ENCODE assay signal across 14 cellular contexts in genomic region chr2:61014805-61015204, GRCh38. TPM values are rescaled to one million over a fixed set of nuclear protein-coding genes. Genes with fewer than 3 reads are reported as not detected.
DNase-seq lines count a peak whose midpoint lies in the region; ATAC-seq and TF ChIP-seq lines count a peak whose summit lies in the region.
"Had no signal": no experiment of that assay in that cellular context is flagged by ENCODE, and none has a peak within 500 bp of the region (broad histone marks: within the 10 kb centered on the region; RNA-seq: fewer than 3 reads in every experiment).

No MANE protein-coding gene starts in this region.

- H3K4me1 Mint-ChIP-seq in CD14-positive monocyte (peaks cover 58% of the 10 kb centered on the region), MCF 10A (ENCODE audit: insufficient read depth, unreplicated experiment) (peaks cover 6% of the 10 kb centered on the region), nephron (peaks cover 18% of the 10 kb centered on the region)

- POLR2A ChIA-PET in HEK293 (lab: Yijun Ruan, JAX) (no interaction called here), MCF 10A (lab: Yijun Ruan, JAX) (interaction anchor here (0.8 to 4.6 kb wide), 11 partner anchors 9 to 265 kb away, joined by 3 to 135 read pairs (median 27); partner anchors contain the start of genes REL and SANBR)

- H3K9me3 ChIP-seq in HEK293 (ENCODE audit: control insufficient read depth, insufficient read depth, low read depth, low read length), result no peaks in the 10 kb centered on the region
- H3K9me3 ChIP-seq: upper lobe of left lung had no signal

- no peaks in the 10 kb centered on the region for H3K9me3 Mint-ChIP-seq in CD14-positive monocyte
- no peaks in the 10 kb centered on the region for H3K9me3 Mint-ChIP-seq in MCF 10A (ENCODE audit: unreplicated experiment)
- H3K9me3 Mint-ChIP-seq in nephron, result no peaks in the 10 kb centered on the region

- intact Hi-C loops in CD14-positive monocyte (cut with micrococcal nuclease) (loop anchor here in 1 of 2 donors (5.0 kb wide), 2 partner anchors 52 to 223 kb away; partner anchors contain the start of gene SANBR), MCF 10A (cut with micrococcal nuclease) (no loop called here)

- DNase-seq in CD14-positive monocyte (ENCODE audit: low spot score), result no peak
- DNase-seq in MCF 10A (ENCODE audit: unreplicated experiment), result peak; percentile 73
- no peak for DNase-seq in KG1 (lab: John Stamatoyannopoulos, UW)
- no peak for DNase-seq in GF-D8 (lab: John Stamatoyannopoulos, UW)
- no peak for DNase-seq in NCI-H2081 treated with DMSO at 0.1 percent for 48 hours (lab: John Stamatoyannopoulos, UW)
- DNase-seq: C1 segment of cervical spinal cord, islet precursor cell, Kasumi-1, NCI-H526 treated with DMSO at 0.1 percent for 48 hours, T-helper 9 cell, upper lobe of left lung had no signal

- H3K27ac Mint-ChIP-seq in CD14-positive monocyte (peak overlapping the region; percentile 63 to 82 (median 71)), MCF 10A (ENCODE audit: low read depth, unreplicated experiment) (peak overlapping the region; percentile 27), nephron (peak overlapping the region in 1 of 3 experiments; percentile 40)

- no peaks in the 10 kb centered on the region for H3K27me3 Mint-ChIP-seq in CD14-positive monocyte (ENCODE audit: low read depth in 3 of 3)
- H3K27me3 Mint-ChIP-seq in MCF 10A (ENCODE audit: insufficient read depth, unreplicated experiment), result no peaks in the 10 kb centered on the region
- H3K27me3 Mint-ChIP-seq in nephron (ENCODE audit: low read depth), result no peaks in the 10 kb centered on the region

- TF ChIP-seq CTCF in CD14-positive monocyte (IDR thresholded peaks at IDR 0.05), result no peak
- TF ChIP-seq CTCF in HEK293 (tag by site-specific recombination; IDR thresholded peaks at IDR 0.05), result no peak
- TF ChIP-seq CTCF in MCF 10A (IDR thresholded peaks at IDR 0.05; ENCODE audit: unreplicated experiment), result no peak
- no peak for TF ChIP-seq CTCF in nephron (IDR thresholded peaks at IDR 0.05; ENCODE audit: unreplicated experiment in 3 of 3)

- ATAC-seq in HG03442 (IDR thresholded peaks at IDR 0.05; ENCODE audit: unreplicated experiment), result no peak

- no TSS peak for BruUV-seq in MCF 10A (replicated peaks; lab: Mats Ljungman, UMichigan)

- CTCF ChIA-PET in HEK293 (lab: Yijun Ruan, JAX), result no interaction called here
- CTCF ChIA-PET in MCF 10A (lab: Yijun Ruan, JAX), result interaction anchor here (1.4 kb wide), 1 partner anchor 15 kb away, joined by 3 read pairs; no protein-coding TSS in a partner anchor

- H3K36me3 Mint-ChIP-seq in CD14-positive monocyte (peaks cover 0 to 2% of the 10 kb centered on the region in 2 donors), MCF 10A (ENCODE audit: insufficient read depth, unreplicated experiment) (no peaks in the 10 kb centered on the region), nephron (ENCODE audit: low read depth) (peaks cover 3% of the 10 kb centered on the region)

- no peak overlapping the region for H3K27ac ChIP-seq in HEK293 (ENCODE audit: extremely low read depth, low read depth, low read length)

- H3K4me3 Mint-ChIP-seq in CD14-positive monocyte, result peak overlapping the region; percentile 12 to 43
- H3K4me3 Mint-ChIP-seq in MCF 10A (ENCODE audit: unreplicated experiment), result peak overlapping the region; percentile 50
- peak overlapping the region; percentile 41 to 95 (median 67) for H3K4me3 Mint-ChIP-seq in nephron

- H3K4me1 ChIP-seq in HEK293 (ENCODE audit: control insufficient read depth, insufficient read depth, low read length), result peaks cover 5% of the 10 kb centered on the region

- H3K36me3 ChIP-seq in HEK293 (ENCODE audit: control insufficient read depth in 2 of 2, insufficient read depth in 1 of 2, low read length in 2 of 2), result no peaks in the 10 kb centered on the region

- no peak overlapping the region for H3K4me3 ChIP-seq in HEK293 (ENCODE audit: low read depth, low read length)
- H3K4me3 ChIP-seq: upper lobe of left lung had no signal

TF ChIP-seq in HEK293, 187 proteins besides CTCF, POLR2A, EP300 and RAD21:
- TF ChIP-seq ZNF280D (tag by site-specific recombination; IDR thresholded peaks at IDR 0.05) (no peak), ZNF596 (tag by site-specific recombination; IDR thresholded peaks at IDR 0.05) (no peak), YY2 (tag by site-specific recombination; IDR thresholded peaks at IDR 0.05) (no peak)
- TF ChIP-seq, protein P1, sequence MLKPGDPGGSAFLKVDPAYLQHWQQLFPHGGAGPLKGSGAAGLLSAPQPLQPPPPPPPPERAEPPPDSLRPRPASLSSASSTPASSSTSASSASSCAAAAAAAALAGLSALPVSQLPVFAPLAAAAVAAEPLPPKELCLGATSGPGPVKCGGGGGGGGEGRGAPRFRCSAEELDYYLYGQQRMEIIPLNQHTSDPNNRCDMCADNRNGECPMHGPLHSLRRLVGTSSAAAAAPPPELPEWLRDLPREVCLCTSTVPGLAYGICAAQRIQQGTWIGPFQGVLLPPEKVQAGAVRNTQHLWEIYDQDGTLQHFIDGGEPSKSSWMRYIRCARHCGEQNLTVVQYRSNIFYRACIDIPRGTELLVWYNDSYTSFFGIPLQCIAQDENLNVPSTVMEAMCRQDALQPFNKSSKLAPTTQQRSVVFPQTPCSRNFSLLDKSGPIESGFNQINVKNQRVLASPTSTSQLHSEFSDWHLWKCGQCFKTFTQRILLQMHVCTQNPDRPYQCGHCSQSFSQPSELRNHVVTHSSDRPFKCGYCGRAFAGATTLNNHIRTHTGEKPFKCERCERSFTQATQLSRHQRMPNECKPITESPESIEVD (tag by site-specific recombination; IDR thresholded peaks at IDR 0.05), result peak; percentile 33; the same call in 1 of the 2 replicates

RNA-seq across cellular contexts. Expression of gene PEX13, which starts 2.7 kb away (rescaled TPM):
- 1 to 10 TPM; 4.8 to 5.7 TPM for polyA plus RNA-seq in CD14-positive monocyte
- total RNA-seq in MCF 10A (2022), result 18.5 and 18.6 TPM in 2 replicates

RNA-seq across cellular contexts. Expression of gene PUS10, which starts 3.2 kb away (rescaled TPM):
- polyA plus RNA-seq in CD14-positive monocyte, result 1 to 10 TPM; 2.8 to 3.0 TPM
- 5.0 and 6.9 TPM in 2 replicates for total RNA-seq in MCF 10A (2022)

RNA-seq across cellular contexts. Expression of gene SANBR, which starts 50.9 kb away (rescaled TPM):
- polyA plus RNA-seq in CD14-positive monocyte, result 1 to 10 TPM; 1.9 to 3.5 TPM
- 5.2 and 8.3 TPM in 2 replicates for total RNA-seq in MCF 10A (2022)
